Comparison of ENCODE assay signal across 1 cellular context in genomic region chr18:58529714-58530354, GRCh38.
TF ChIP-seq lines count a peak whose summit lies in the region.

No MANE protein-coding gene starts in this region.

TF ChIP-seq in HepG2, 621 proteins besides CTCF, POLR2A, EP300 and RAD21 (continued from another document and continues in another):
- TF ChIP-seq CEBPG (CRISPR knock-in tag; IDR thresholded peaks at IDR 0.05) (peak; percentile 25; the same call in 1 of the 2 replicates), HOMEZ (CRISPR knock-in tag; IDR thresholded peaks at IDR 0.05; ENCODE audit: low read depth) (no peak), ZNF430 (CRISPR knock-in tag; IDR thresholded peaks at IDR 0.05) (no peak), ZNF235 (CRISPR knock-in tag; IDR thresholded peaks at IDR 0.05; ENCODE audit: borderline replicate concordance) (no peak), ZNF792 (CRISPR knock-in tag; IDR thresholded peaks at IDR 0.05) (no peak), AKAP8 (CRISPR knock-in tag; IDR thresholded peaks at IDR 0.05) (no peak), SKIL (CRISPR knock-in tag; IDR thresholded peaks at IDR 0.05; ENCODE audit: borderline replicate concordance) (no peak), ZNF614 (CRISPR knock-in tag; IDR thresholded peaks at IDR 0.05; ENCODE audit: borderline replicate concordance) (0 out of 2 replicates have a peak, but pooled peaks have one; percentile 33), ZKSCAN1 (IDR thresholded peaks at IDR 0.05; ENCODE audit: low read length) (no peak), ZNF83 (CRISPR knock-in tag; IDR thresholded peaks at IDR 0.05; ENCODE audit: borderline replicate concordance) (no peak), GLI4 (CRISPR knock-in tag; IDR thresholded peaks at IDR 0.05; ENCODE audit: borderline replicate concordance) (no peak), ZNF33A (CRISPR knock-in tag; IDR thresholded peaks at IDR 0.05; ENCODE audit: borderline replicate concordance) (no peak), TGIF2 (CRISPR knock-in tag; IDR thresholded peaks at IDR 0.05) (no peak), ZFP1 (CRISPR knock-in tag; IDR thresholded peaks at IDR 0.05) (no peak), HOXA7 (CRISPR knock-in tag; IDR thresholded peaks at IDR 0.05) (no peak), PHF8 (CRISPR knock-in tag; IDR thresholded peaks at IDR 0.05) (no peak), SOX5 (CRISPR knock-in tag; IDR thresholded peaks at IDR 0.05; ENCODE audit: borderline replicate concordance) (0 out of 2 replicates have a peak, but pooled peaks have one; percentile 23), TBX2 (CRISPR knock-in tag; IDR thresholded peaks at IDR 0.05; ENCODE audit: borderline replicate concordance) (0 out of 2 replicates have a peak, but pooled peaks have one; percentile 10), ZNF136 (CRISPR knock-in tag; IDR thresholded peaks at IDR 0.05; ENCODE audit: low read depth) (no peak), ZFYVE20 (CRISPR knock-in tag; IDR thresholded peaks at IDR 0.05; ENCODE audit: borderline replicate concordance, low read depth) (no peak), IRF2 (CRISPR knock-in tag; IDR thresholded peaks at IDR 0.05) (peak; percentile 56; the same call in 1 of the 2 replicates), ZNF280D (CRISPR knock-in tag; IDR thresholded peaks at IDR 0.05) (no peak), ZNF691 (CRISPR knock-in tag; IDR thresholded peaks at IDR 0.05; ENCODE audit: borderline replicate concordance, low read depth) (no peak), ZIK1 (CRISPR knock-in tag; IDR thresholded peaks at IDR 0.05; ENCODE audit: borderline replicate concordance, low read depth) (no peak), MLLT10 (CRISPR knock-in tag; IDR thresholded peaks at IDR 0.05) (no peak), ATF2 (CRISPR knock-in tag; IDR thresholded peaks at IDR 0.05) (no peak), ZNF143 (CRISPR knock-in tag; IDR thresholded peaks at IDR 0.05) (no peak), AKNA (CRISPR knock-in tag; IDR thresholded peaks at IDR 0.05; ENCODE audit: borderline replicate concordance) (no peak), CSRNP1 (CRISPR knock-in tag; IDR thresholded peaks at IDR 0.05) (no peak), JARID2 (CRISPR knock-in tag; IDR thresholded peaks at IDR 0.05; ENCODE audit: insufficient replicate concordance) (no peak), ZSCAN30 (CRISPR knock-in tag; IDR thresholded peaks at IDR 0.05) (no peak), ZBTB25 (CRISPR knock-in tag; IDR thresholded peaks at IDR 0.05) (no peak), SMC3 (IDR thresholded peaks at IDR 0.05; ENCODE audit: low read length) (peak; percentile 96), ARID3A (IDR thresholded peaks at IDR 0.05; ENCODE audit: low read depth, low read length) (peak; percentile 88), NR2F1 (CRISPR knock-in tag; IDR thresholded peaks at IDR 0.05) (no peak), PRDM10 (CRISPR knock-in tag; IDR thresholded peaks at IDR 0.05; ENCODE audit: low read depth) (no peak)
